31 cellular contexts compared by ENCODE assay signal in the genomic region with DNA sequence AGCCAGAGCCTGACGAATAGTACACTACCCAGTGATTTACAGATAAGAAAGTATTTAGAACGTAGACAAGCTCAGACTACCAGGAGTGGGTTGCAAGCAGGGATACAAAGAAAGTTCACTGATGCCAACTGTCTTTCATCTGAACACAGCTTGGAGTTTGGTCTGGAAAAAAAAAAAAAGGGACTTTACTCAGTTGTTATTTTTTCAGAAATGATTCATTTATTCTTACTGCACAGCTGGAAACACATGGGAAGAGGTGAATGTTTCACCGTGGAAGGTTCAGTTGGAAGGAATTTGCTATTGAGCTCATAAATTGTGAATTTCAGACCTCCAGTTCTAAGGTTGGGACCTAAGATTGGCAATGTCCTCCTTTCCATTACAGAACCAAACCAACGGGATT.
"Had no signal": no experiment of that assay in that cellular context is flagged by ENCODE, and none has a peak within 500 bp of the region (broad histone marks: within the 10 kb centered on the region; RNA-seq: fewer than 3 reads in every experiment).

No MANE protein-coding gene starts in this region.

- H3K4me3 ChIP-seq: cardiac muscle cell, MG63, SK-N-MC had no signal

- H3K27me3 Mint-ChIP-seq: activated CD4-positive, alpha-beta T cell treated with anti-CD3 and anti-CD28 coated beads, Interleukin-2, amount 10 ng/mL, durations not matched to agents 24 days and 14 days; activated CD8-positive, alpha-beta memory T cell treated with anti-CD3 and anti-CD28 coated beads, Interleukin-2, amount 10 ng/mL, durations not matched to agents 7 days and 5 days; activated naive CD4-positive, alpha-beta T cell treated with anti-CD3 and anti-CD28 coated beads, Interleukin-2, amount 10 ng/mL, durations not matched to agents 7 days and 5 days; activated naive CD8-positive, alpha-beta T cell treated with anti-CD3 and anti-CD28 coated beads, Interleukin-2, amount 10 ng/mL, durations not matched to agents 7 days and 5 days; T-cell had no signal

- H3K27ac Mint-ChIP-seq: activated B cell treated with CpG ODN at 0.5 μM for 24 hours; activated CD4-positive, alpha-beta T cell treated with anti-CD3 and anti-CD28 coated beads, Interleukin-2, amount 10 ng/mL, durations not matched to agents 24 days and 14 days; activated CD8-positive, alpha-beta memory T cell treated with anti-CD3 and anti-CD28 coated beads, Interleukin-2, amount 10 ng/mL, durations not matched to agents 7 days and 5 days; activated naive CD4-positive, alpha-beta T cell treated with anti-CD3 and anti-CD28 coated beads, Interleukin-2, amount 10 ng/mL, durations not matched to agents 7 days and 5 days; activated naive CD8-positive, alpha-beta T cell treated with anti-CD3 and anti-CD28 coated beads, Interleukin-2, amount 10 ng/mL, durations not matched to agents 7 days and 5 days; activated T-helper 17 cell treated with anti-CD3 and anti-CD28 coated beads, Interleukin-2, amount 50 U/mL, for 72 hours; T-cell had no signal

- H3K36me3 Mint-ChIP-seq: activated CD8-positive, alpha-beta memory T cell treated with anti-CD3 and anti-CD28 coated beads, Interleukin-2, amount 10 ng/mL, durations not matched to agents 7 days and 5 days; activated naive CD4-positive, alpha-beta T cell treated with anti-CD3 and anti-CD28 coated beads, Interleukin-2, amount 10 ng/mL, durations not matched to agents 7 days and 5 days; activated naive CD8-positive, alpha-beta T cell treated with anti-CD3 and anti-CD28 coated beads, Interleukin-2, amount 10 ng/mL, durations not matched to agents 7 days and 5 days; T-cell had no signal

- H3K4me2 ChIP-seq: KMS-11 had no signal

- H3K36me3 ChIP-seq: brain microvascular endothelial cell, cardiac muscle cell, MG63 had no signal

- ATAC-seq: activated CD8-positive, alpha-beta memory T cell treated with anti-CD3 and anti-CD28 coated beads, Interleukin-2, amount 10 ng/mL, durations not matched to agents 7 days and 5 days; activated T-helper 17 cell treated with anti-CD3 and anti-CD28 coated beads, Interleukin-2, amount 50 U/mL, for 72 hours; T-cell had no signal

- H3K4me1 Mint-ChIP-seq: activated B cell treated with CpG ODN at 0.5 μM for 24 hours; activated CD4-positive, alpha-beta T cell treated with anti-CD3 and anti-CD28 coated beads, Interleukin-2, amount 10 ng/mL, durations not matched to agents 24 days and 14 days; activated CD8-positive, alpha-beta memory T cell treated with anti-CD3 and anti-CD28 coated beads, Interleukin-2, amount 10 ng/mL, durations not matched to agents 7 days and 5 days; activated naive CD4-positive, alpha-beta T cell treated with anti-CD3 and anti-CD28 coated beads, Interleukin-2, amount 10 ng/mL, durations not matched to agents 7 days and 5 days; activated naive CD8-positive, alpha-beta T cell treated with anti-CD3 and anti-CD28 coated beads, Interleukin-2, amount 10 ng/mL, durations not matched to agents 7 days and 5 days; activated T-helper 17 cell treated with anti-CD3 and anti-CD28 coated beads, Interleukin-2, amount 50 U/mL, for 72 hours; T-cell had no signal

- H3K9me3 Mint-ChIP-seq: activated CD4-positive, alpha-beta T cell treated with anti-CD3 and anti-CD28 coated beads, Interleukin-2, amount 10 ng/mL, durations not matched to agents 24 days and 14 days had no signal

- H3K9ac ChIP-seq: KMS-11 had no signal

- H3K27me3 ChIP-seq: brain microvascular endothelial cell, cardiac muscle cell, MG63 had no signal

- DNase-seq: activated B cell treated with CpG ODN at 0.5 μM for 24 hours; activated CD4-positive, alpha-beta T cell treated with anti-CD3 and anti-CD28 coated beads for 1 hour; activated CD4-positive, alpha-beta T cell treated with anti-CD3 and anti-CD28 coated beads, Interleukin-2, amount 10 ng/mL, durations not matched to agents 24 days and 14 days; activated CD4-positive, alpha-beta T cell treated with anti-CD3 and anti-CD28 coated beads, Interleukin-2, amount 50 U/mL, for 48 hours; activated CD8-positive, alpha-beta memory T cell treated with anti-CD3 and anti-CD28 coated beads, Interleukin-2, amount 10 ng/mL, durations not matched to agents 7 days and 5 days; activated gamma-delta T cell; activated naive CD4-positive, alpha-beta T cell treated with anti-CD3 and anti-CD28 coated beads, Interleukin-2, amount 10 ng/mL, durations not matched to agents 7 days and 5 days; activated naive CD8-positive, alpha-beta T cell treated with anti-CD3 and anti-CD28 coated beads, Interleukin-2, amount 10 ng/mL, durations not matched to agents 7 days and 5 days; activated T-cell treated with anti-CD3 and anti-CD28 coated beads for 4 hours; activated T-cell treated with anti-CD3 and anti-CD28 coated beads, Interleukin-2, amount 50 U/mL, for 48 hours; aorta; brain microvascular endothelial cell; MV-4-11; NCI-H1092 treated with DMSO at 0.1 percent for 48 hours; NCI-H1417 treated with DMSO at 0.1 percent for 48 hours; NCI-H1694; NCI-H2029; NCI-H2107; NCI-H2171 treated with DMSO at 0.1 percent for 48 hours; NCI-H226; NCI-H526 treated with DMSO at 0.1 percent for 48 hours; NCI-H82; SIG-M5; T-cell; T-helper 2 cell; T1000 had no signal

- H3K27ac ChIP-seq: brain microvascular endothelial cell, cardiac muscle cell, KMS-11, SK-N-MC had no signal

- H3K4me3 Mint-ChIP-seq: activated B cell treated with CpG ODN at 0.5 μM for 24 hours; activated CD4-positive, alpha-beta T cell treated with anti-CD3 and anti-CD28 coated beads, Interleukin-2, amount 10 ng/mL, durations not matched to agents 24 days and 14 days; activated CD8-positive, alpha-beta memory T cell treated with anti-CD3 and anti-CD28 coated beads, Interleukin-2, amount 10 ng/mL, durations not matched to agents 7 days and 5 days; activated naive CD4-positive, alpha-beta T cell treated with anti-CD3 and anti-CD28 coated beads, Interleukin-2, amount 10 ng/mL, durations not matched to agents 7 days and 5 days; activated naive CD8-positive, alpha-beta T cell treated with anti-CD3 and anti-CD28 coated beads, Interleukin-2, amount 10 ng/mL, durations not matched to agents 7 days and 5 days; activated T-helper 17 cell treated with anti-CD3 and anti-CD28 coated beads, Interleukin-2, amount 50 U/mL, for 72 hours; T-cell had no signal
